ENCODE assay signal across 8 cellular contexts in genomic region chr19:16825312-16826168, GRCh38. TPM values are rescaled to one million over a fixed set of nuclear protein-coding genes. Genes with fewer than 3 reads are reported as not detected.
DNase-seq lines count a peak whose midpoint lies in the region; ATAC-seq and TF ChIP-seq lines count a peak whose summit lies in the region.

No MANE protein-coding gene starts in this region.

- no peaks in the 10 kb centered on the region for H3K9me3 ChIP-seq in A673 (ENCODE audit: low read depth, low read length, poor library complexity, severe bottlenecking)
- no peaks in the 10 kb centered on the region for H3K9me3 ChIP-seq in parathyroid adenoma (ENCODE audit: control insufficient read depth, low read length)

- no peak overlapping the region for H3K9ac ChIP-seq in parathyroid adenoma

- CTCF ChIA-PET in A673 (lab: Charles Lee), result no interaction called here
- CTCF ChIA-PET in activated CD4-positive, alpha-beta memory T cell treated with anti-CD3 and anti-CD28 coated beads for 36 hours (lab: Charles Lee), result no interaction called here

- intact Hi-C loops in A673 (cut with micrococcal nuclease; ENCODE audit: unreplicated experiment), result loop anchor here (5.0 kb wide), 1 partner anchor 113 kb away; no protein-coding TSS in a partner anchor
- intact Hi-C loops in activated CD4-positive, alpha-beta memory T cell treated with anti-CD3 and anti-CD28 coated beads for 36 hours (cut with micrococcal nuclease), result no loop called here

- DNase-seq in A673 (ENCODE audit: low spot score), result peak; percentile 76
- peak; percentile 59 for DNase-seq in H4 (ENCODE audit: low spot score)
- peak; percentile 10 for DNase-seq in activated CD4-positive, alpha-beta memory T cell treated with anti-CD3 and anti-CD28 coated beads for 36 hours
- peak; percentile 97 for DNase-seq in glomerular visceral epithelial cell (ENCODE audit: extremely low spot score)
- no peak for DNase-seq in RKO (ENCODE audit: low spot score)
- no peak for DNase-seq in middle frontal gyrus (ENCODE audit: extremely low spot score, low spot score)

- H2AFZ ChIP-seq in parathyroid adenoma, result peak overlapping the region; percentile 68

- H3K4me1 Mint-ChIP-seq in activated CD4-positive, alpha-beta memory T cell treated with anti-CD3 and anti-CD28 coated beads for 36 hours (ENCODE audit: low read depth), result peaks cover 25% of the 10 kb centered on the region

- H3K4me3 Mint-ChIP-seq in activated CD4-positive, alpha-beta memory T cell treated with anti-CD3 and anti-CD28 coated beads for 36 hours, result peak overlapping the region; percentile 52

- no peaks in the 10 kb centered on the region for H3K9me3 Mint-ChIP-seq in activated CD4-positive, alpha-beta memory T cell treated with anti-CD3 and anti-CD28 coated beads for 36 hours

- H3K36me3 ChIP-seq in A673 (ENCODE audit: insufficient read depth, low read length, poor library complexity, severe bottlenecking) (no peaks in the 10 kb centered on the region), parathyroid adenoma (ENCODE audit: control insufficient read depth, insufficient read depth, low read length) (no peaks in the 10 kb centered on the region)

- peaks cover 6% of the 10 kb centered on the region for H3K79me2 ChIP-seq in parathyroid adenoma

- peak overlapping the region; percentile 81 for H3K4me2 ChIP-seq in parathyroid adenoma (ENCODE audit: low read length)

- no peak overlapping the region for H3K27ac Mint-ChIP-seq in activated CD4-positive, alpha-beta memory T cell treated with anti-CD3 and anti-CD28 coated beads for 36 hours

- peak overlapping the region; percentile 46 for H3K4me3 ChIP-seq in A673 (ENCODE audit: low read depth, low read length, poor library complexity, severe bottlenecking)
- H3K4me3 ChIP-seq in parathyroid adenoma (ENCODE audit: low read depth, low read length), result peak overlapping the region; percentile 51

- no peaks in the 10 kb centered on the region for H3K36me3 Mint-ChIP-seq in activated CD4-positive, alpha-beta memory T cell treated with anti-CD3 and anti-CD28 coated beads for 36 hours

- peaks cover 19% of the 10 kb centered on the region for H3K27me3 Mint-ChIP-seq in activated CD4-positive, alpha-beta memory T cell treated with anti-CD3 and anti-CD28 coated beads for 36 hours

- H3K27me3 ChIP-seq in A673 (replicated peaks; ENCODE audit: insufficient read depth, low read depth, low read length, poor library complexity), result no peaks in the 10 kb centered on the region
- no peaks in the 10 kb centered on the region for H3K27me3 ChIP-seq in parathyroid adenoma (ENCODE audit: control insufficient read depth, insufficient read depth, low read length)

- no TSS peak for BruUV-seq in A673 (replicated peaks; lab: Mats Ljungman, UMichigan)

- H3K4me1 ChIP-seq in A673 (ENCODE audit: insufficient read depth, low read length, poor library complexity, severe bottlenecking) (peaks cover 17% of the 10 kb centered on the region), parathyroid adenoma (peaks cover 19% of the 10 kb centered on the region)

- POLR2A ChIA-PET in A673 (lab: Charles Lee; ENCODE audit: low non-redundant PET), result interaction anchor here (0.6 kb wide), 1 partner anchor 439 kb away, joined by 4 read pairs; no protein-coding TSS in a partner anchor
- POLR2A ChIA-PET in activated CD4-positive, alpha-beta memory T cell treated with anti-CD3 and anti-CD28 coated beads for 36 hours (lab: Charles Lee), result interaction anchor here (1.0 kb wide), 1 partner anchor 20 kb away, joined by 4 read pairs; no protein-coding TSS in a partner anchor

- TF ChIP-seq CTCF in A673 (conservative IDR thresholded peaks at IDR 0.05; ENCODE audit: low read depth, low read length) (no peak), parathyroid adenoma (IDR thresholded peaks at IDR 0.05) (no peak)

- peak overlapping the region; percentile 72 for H3K27ac ChIP-seq in A673 (ENCODE audit: low read depth, low read length, poor library complexity, severe bottlenecking)
- peak overlapping the region; percentile 22 for H3K27ac ChIP-seq in parathyroid adenoma

- no peak for ATAC-seq in GM18858 (IDR thresholded peaks at IDR 0.05; ENCODE audit: unreplicated experiment)

RNA-seq across cellular contexts. Expression of gene SIN3B, which starts 3.7 kb away (rescaled TPM):
- total RNA-seq in A673 (2021), result 76.7 and 80.0 TPM in 2 replicates
- 18.6 and 19.6 TPM in 2 replicates for total RNA-seq in H4 (2014; rRNA removed; shearing (Covaris generic))
- total RNA-seq in activated CD4-positive, alpha-beta memory T cell treated with anti-CD3 and anti-CD28 coated beads for 36 hours, result 10 to 100 TPM; 21.9 to 23.4 TPM

Comparison
In these comparisons a context has a peak if more than half of its experiments do, and no peak if none do; other contexts are left out.
1. DNase-seq: peak in A673 (single experiment), H4 (single experiment), activated CD4-positive, alpha-beta memory T cell treated with anti-CD3 and anti-CD28 coated beads for 36 hours (single experiment) and glomerular visceral epithelial cell (single experiment); none in RKO (single experiment) and middle frontal gyrus (single experiment).